In genomic region chr7:74039337-74039736, GRCh38 we compare ENCODE assay signal across 16 cellular contexts. TPM values are rescaled to one million over a fixed set of nuclear protein-coding genes. Genes with fewer than 3 reads are reported as not detected.
DNase-seq lines count a peak whose midpoint lies in the region; ATAC-seq and TF ChIP-seq lines count a peak whose summit lies in the region.
"Had no signal": no experiment of that assay in that cellular context is flagged by ENCODE, and none has a peak within 500 bp of the region (broad histone marks: within the 10 kb centered on the region; RNA-seq: fewer than 3 reads in every experiment).

No MANE protein-coding gene starts in this region.

- intact Hi-C loops in lower lobe of right lung (cut with DNase I) = no loop called here
- intact Hi-C loops in lower leg skin (cut with DNase I; ENCODE audit: low total_unique reads) = no loop called here

- H3K4me1 ChIP-seq in lower lobe of right lung = peaks cover 10% of the 10 kb centered on the region
- peaks cover 10 to 98% of the 10 kb centered on the region in 2 donors for H3K4me1 ChIP-seq in thoracic aorta (ENCODE audit: control insufficient read depth in 1 of 2, low read depth in 2 of 2)

- TF ChIP-seq POLR2A in lower leg skin (IDR thresholded peaks at IDR 0.05) = no peak

- no peak for ATAC-seq in lower lobe of right lung
- no peak for ATAC-seq in thoracic aorta (ENCODE audit: insufficient number of reproducible peaks, low FRiP score, low read depth)
- ATAC-seq in GM19463 (IDR thresholded peaks at IDR 0.05; ENCODE audit: unreplicated experiment) = no peak
- ATAC-seq in activated CD4-positive, CD25-positive, alpha-beta regulatory T cell treated with anti-CD3 and anti-CD28 coated beads, Interleukin-2, amount 50 U/mL, for 24 hours = no peak
- ATAC-seq: T-helper 17 cell had no signal

- DNase-seq in NCI-H1417 (lab: John Stamatoyannopoulos, UW) (peak in 2 of 3 experiments; percentile 64 to 80), NCI-H1417 treated with DMSO at 0.1 percent for 48 hours (lab: John Stamatoyannopoulos, UW) (no peak), SW480 (ENCODE audit: low spot score) (peak; percentile 56), lower lobe of right lung (no peak), thoracic aorta (ENCODE audit: low spot score) (no peak), lower leg skin (ENCODE audit: low spot score in 2 of 2) (no peak)
- DNase-seq: activated CD4-positive, alpha-beta T cell treated with anti-CD3 and anti-CD28 coated beads for 4 hours; activated naive CD8-positive, alpha-beta T cell treated with anti-CD3 and anti-CD28 coated beads, Interleukin-2, amount 10 ng/mL, durations not matched to agents 7 days and 5 days; CD4-positive, alpha-beta memory T cell; GDM1; NCI-H526 treated with DMSO at 0.1 percent for 48 hours; T-helper 17 cell had no signal

- no peaks in the 10 kb centered on the region for H3K27me3 ChIP-seq in lower lobe of right lung (ENCODE audit: low read depth)
- H3K27me3 ChIP-seq in thoracic aorta (replicated peaks; ENCODE audit: insufficient read depth) = no peaks in the 10 kb centered on the region
- H3K27me3 ChIP-seq: heart left ventricle, upper lobe of left lung had no signal

- H3K36me3 ChIP-seq in lower lobe of right lung (peaks cover 61% of the 10 kb centered on the region), thoracic aorta (peaks cover 95% of the 10 kb centered on the region)

- H3K9me3 ChIP-seq in lower lobe of right lung = no peaks in the 10 kb centered on the region
- no peaks in the 10 kb centered on the region for H3K9me3 ChIP-seq in thoracic aorta
- H3K9me3 ChIP-seq: heart left ventricle, upper lobe of left lung had no signal

- WGBS in lower leg skin, 2 donors = 38 to 51% methylated on average over 7 to 10 of the region's 11 CpGs

- H3K27ac ChIP-seq in lower lobe of right lung (peak overlapping the region; percentile 18), thoracic aorta (peak overlapping the region; percentile 94 to 95)

- no peak overlapping the region for H3K4me3 ChIP-seq in lower lobe of right lung
- no peak overlapping the region for H3K4me3 ChIP-seq in thoracic aorta
- no peak overlapping the region for H3K4me3 ChIP-seq in lower leg skin (ENCODE audit: low read depth, poor library complexity, severe bottlenecking)
- H3K4me3 ChIP-seq: heart left ventricle, upper lobe of left lung had no signal

- TF ChIP-seq CTCF in lower lobe of right lung (IDR thresholded peaks at IDR 0.05) (no peak), thoracic aorta (IDR thresholded peaks at IDR 0.05) (no peak), lower leg skin (IDR thresholded peaks at IDR 0.05) (no peak)

RNA-seq across cellular contexts. Expression of gene ELN, which starts 11.4 kb away (rescaled TPM):
- total RNA-seq in lower lobe of right lung = 83.3 TPM
- total RNA-seq in thoracic aorta = 1,000 to 10,000 TPM; 1,484 to 3,836 TPM
- 10 to 100 TPM in 3 of 4 donors, 1 to 10 TPM in 1; 5.6 to 96.2 (median 32.4) TPM for total RNA-seq in lower leg skin
- total RNA-seq: activated naive CD8-positive, alpha-beta T cell treated with anti-CD3 and anti-CD28 coated beads, Interleukin-2, amount 10 ng/mL, durations not matched to agents 7 days and 5 days; CD4-positive, alpha-beta memory T cell; T-helper 17 cell had no signal

RNA-seq across cellular contexts. Expression of gene LIMK1, which starts 44.3 kb away (rescaled TPM):
- total RNA-seq in lower lobe of right lung = 48.6 TPM
- total RNA-seq in thoracic aorta = 10 to 100 TPM; 19.7 to 19.9 TPM
- total RNA-seq in lower leg skin = 10 to 100 TPM in 3 of 4 donors, 1 to 10 TPM in 1; 7.7 to 19.5 (median 14.6) TPM

Comparison
In these comparisons a context has a peak if more than half of its experiments do, and no peak if none do; other contexts are left out.
1. DNase-seq: peak in NCI-H1417 (2 of 3) and SW480 (single experiment); none in NCI-H1417 treated with DMSO at 0.1 percent for 48 hours (single experiment), lower lobe of right lung (single experiment), thoracic aorta (single experiment) and lower leg skin (0 of 2).
2. RNA of gene ELN, which starts 11.4 kb away (total RNA-seq): 1,484 to 3,836 TPM in thoracic aorta; 83.3 TPM in lower lobe of right lung (single experiment) and 5.6 to 96.2 TPM in lower leg skin; every median in the first group is over 10 times any median in the second.